Comparison of ENCODE assay signal across 15 cellular contexts in the genomic region with DNA sequence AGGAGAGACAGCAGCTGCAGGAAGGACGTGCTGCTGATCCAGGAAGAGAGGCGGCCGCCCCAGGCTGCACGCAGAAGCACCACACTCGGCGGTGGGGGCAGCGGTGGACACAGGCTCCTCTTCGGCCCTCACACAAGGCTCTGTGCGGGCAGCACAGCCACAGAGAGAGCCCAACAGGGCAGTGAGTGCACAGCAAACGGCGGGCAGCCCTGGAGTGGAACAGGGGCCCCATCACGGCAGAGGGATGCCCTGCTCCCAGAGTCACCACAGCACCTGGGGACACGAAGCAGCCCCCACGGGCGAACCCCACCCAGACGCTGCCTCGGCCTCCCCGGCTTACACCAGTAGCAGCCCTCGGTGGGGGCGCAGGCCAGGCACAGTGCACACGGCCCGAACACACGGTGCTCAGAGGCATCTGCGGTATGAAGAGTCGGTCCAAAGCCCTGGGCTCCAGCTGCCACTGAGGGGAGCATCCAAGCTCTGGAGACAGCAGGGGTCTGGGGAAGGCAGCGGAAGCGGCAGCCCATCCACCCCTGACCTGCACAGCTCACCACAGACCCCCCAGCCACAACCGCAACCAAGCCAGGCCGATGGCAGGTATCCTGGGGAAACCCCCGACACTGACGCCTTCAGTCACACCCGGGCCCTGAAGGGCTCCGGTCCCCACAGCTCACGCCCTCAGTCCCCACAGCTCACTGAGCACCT. TPM values are rescaled to one million over a fixed set of nuclear protein-coding genes. Genes with fewer than 3 reads are reported as not detected.
DNase-seq lines count a peak whose midpoint lies in the region; ATAC-seq, FAIRE-seq and TF ChIP-seq lines count a peak whose summit lies in the region.
"Had no signal": no experiment of that assay in that cellular context is flagged by ENCODE, and none has a peak within 500 bp of the region (broad histone marks: within the 10 kb centered on the region; RNA-seq: fewer than 3 reads in every experiment).

No MANE protein-coding gene starts in this region.

- H3K9me3 ChIP-seq in K562 (replicated peaks; ENCODE audit: control insufficient read depth, insufficient read depth, low read depth, low read length), result no peaks in the 10 kb centered on the region
- H3K9me3 ChIP-seq: BE2C, thoracic aorta had no signal

- no peaks in the 10 kb centered on the region for H3K9me3 Mint-ChIP-seq in activated CD4-positive, alpha-beta T cell treated with anti-CD3 and anti-CD28 coated beads, Interleukin-2, amount 10 ng/mL, durations not matched to agents 7 days and 5 days
- H3K9me3 Mint-ChIP-seq: activated T-helper 1 cell treated with anti-CD3 and anti-CD28 coated beads, Interleukin-12 subunit alpha, Interleukin-12 subunit beta, Interleukin-2, Interleukin-4 antibody, amounts not matched to agents 30 ng/mL and 10 ng/mL and 1 ng/mL, durations not matched to agents 14 hours and 24 hours and 36 hours had no signal

- no peak overlapping the region for H3K27ac Mint-ChIP-seq in activated CD4-positive, alpha-beta T cell treated with anti-CD3 and anti-CD28 coated beads, Interleukin-2, amount 10 ng/mL, durations not matched to agents 7 days and 5 days
- H3K27ac Mint-ChIP-seq: activated T-helper 1 cell treated with anti-CD3 and anti-CD28 coated beads, Interleukin-12 subunit alpha, Interleukin-12 subunit beta, Interleukin-2, Interleukin-4 antibody, amounts not matched to agents 30 ng/mL and 10 ng/mL and 1 ng/mL, durations not matched to agents 14 hours and 24 hours and 36 hours had no signal

- H3K9ac ChIP-seq in K562 (ENCODE audit: insufficient read depth in 1 of 2, low read depth in 2 of 2, low read length in 2 of 2), result peak overlapping the region in 1 of 2 experiments; percentile 45; a peak in 1 of 4 replicates

- peak; percentile 50 for ATAC-seq in GM19467 (IDR thresholded peaks at IDR 0.05; ENCODE audit: unreplicated experiment)
- ATAC-seq in HG03039 (IDR thresholded peaks at IDR 0.05; ENCODE audit: unreplicated experiment), result peak; percentile 47
- no peak for ATAC-seq in K562
- ATAC-seq: left colon had no signal

- no peak for FAIRE-seq in K562 (lab: Jason Lieb, UNC)

- H2AFZ ChIP-seq in K562 (ENCODE audit: low read depth, low read length), result no peak overlapping the region

- H3K4me1 Mint-ChIP-seq in activated CD4-positive, alpha-beta T cell treated with anti-CD3 and anti-CD28 coated beads, Interleukin-2, amount 10 ng/mL, durations not matched to agents 7 days and 5 days, result peaks cover 11% of the 10 kb centered on the region

- H3K4me3 ChIP-seq in GM12864 (ENCODE audit: low read depth, low read length), result no peak overlapping the region
- no peak overlapping the region for H3K4me3 ChIP-seq in K562
- H3K4me3 ChIP-seq: thoracic aorta had no signal

- H3K4me2 ChIP-seq in K562 (ENCODE audit: insufficient read depth, low read length), result no peak overlapping the region

- DNase-seq in GM12864 (ENCODE audit: low read depth), result peak; percentile 50
- DNase-seq in K562 (ENCODE audit: extremely low read depth in 1 of 4, low spot score in 3 of 4), result no peak
- no peak for DNase-seq in activated CD4-positive, alpha-beta T cell treated with anti-CD3 and anti-CD28 coated beads, Interleukin-2, amount 10 ng/mL, durations not matched to agents 7 days and 5 days
- no peak for DNase-seq in stimulated activated CD4-positive, alpha-beta T cell treated with anti-CD3 and anti-CD28 coated beads, Interleukin-15, amount 100 ng/mL, for 24 hours
- no peak for DNase-seq in NCI-H1694 treated with DMSO at 0.1 percent for 48 hours (lab: John Stamatoyannopoulos, UW)
- DNase-seq in KG1 (lab: John Stamatoyannopoulos, UW), result no peak
- DNase-seq: BE2C, caudate nucleus, left colon, MV-4-11, T1000 had no signal

- in situ Hi-C loops in K562 (cut with MboI), result no loop called here

- CTCF ChIA-PET in K562 (lab: Yijun Ruan, JAX; ENCODE audit: low intra/inter-chr PET ratio), result no interaction called here
- CTCF ChIA-PET in activated CD4-positive, alpha-beta T cell treated with anti-CD3 and anti-CD28 coated beads, Interleukin-2, amount 10 ng/mL, durations not matched to agents 7 days and 5 days (lab: Charles Lee), result interaction anchor here (0.9 kb wide), 1 partner anchor 14 kb away, joined by 3 read pairs; no protein-coding TSS in a partner anchor

- H3K79me2 ChIP-seq in K562 (ENCODE audit: control insufficient read depth, insufficient read depth, low read length), result no peaks in the 10 kb centered on the region

- WGBS in K562 (ENCODE audit: insufficient coverage, low coverage, missing lambda C conversion rate), result 94% methylated on average over 23 of the region's 34 CpGs

- TF ChIP-seq EP300 in K562 (IDR thresholded peaks at IDR 0.05; ENCODE audit: low read length), result no peak

- H3K9me1 ChIP-seq in K562 (ENCODE audit: control insufficient read depth, insufficient read depth, low read length), result peaks cover 2% of the 10 kb centered on the region

- peaks cover 0 to 20% of the 10 kb centered on the region in 2 experiments; a peak in 1 of 5 replicates for H3K4me1 ChIP-seq in K562 (replicated peaks in 1 of 2; ENCODE audit: control insufficient read depth in 2 of 2, insufficient read depth in 2 of 2, low read length in 2 of 2)
- H3K4me1 ChIP-seq: BE2C had no signal

- intact Hi-C loops in K562 (cut with micrococcal nuclease), result no loop called here

- H3K36me3 Mint-ChIP-seq in activated CD4-positive, alpha-beta T cell treated with anti-CD3 and anti-CD28 coated beads, Interleukin-2, amount 10 ng/mL, durations not matched to agents 7 days and 5 days (ENCODE audit: low read depth), result no peaks in the 10 kb centered on the region

- no peaks in the 10 kb centered on the region for H3K27me3 ChIP-seq in K562 (ENCODE audit: control insufficient read depth in 2 of 2, insufficient read depth in 2 of 2, low read length in 2 of 2)
- H3K27me3 ChIP-seq: BE2C had no signal

- H3K4me3 Mint-ChIP-seq in activated CD4-positive, alpha-beta T cell treated with anti-CD3 and anti-CD28 coated beads, Interleukin-2, amount 10 ng/mL, durations not matched to agents 7 days and 5 days, result no peak overlapping the region
- H3K4me3 Mint-ChIP-seq: activated T-helper 1 cell treated with anti-CD3 and anti-CD28 coated beads, Interleukin-12 subunit alpha, Interleukin-12 subunit beta, Interleukin-2, Interleukin-4 antibody, amounts not matched to agents 30 ng/mL and 10 ng/mL and 1 ng/mL, durations not matched to agents 14 hours and 24 hours and 36 hours had no signal

- POLR2A ChIA-PET in K562 (lab: Yijun Ruan, JAX), result interaction anchor here (1.8 kb wide), 1 partner anchor 10 kb away, joined by 9 read pairs; no protein-coding TSS in a partner anchor
- POLR2A ChIA-PET in activated CD4-positive, alpha-beta T cell treated with anti-CD3 and anti-CD28 coated beads, Interleukin-2, amount 10 ng/mL, durations not matched to agents 7 days and 5 days (lab: Charles Lee), result no interaction called here

- no peaks in the 10 kb centered on the region for H3K27me3 Mint-ChIP-seq in activated CD4-positive, alpha-beta T cell treated with anti-CD3 and anti-CD28 coated beads, Interleukin-2, amount 10 ng/mL, durations not matched to agents 7 days and 5 days

- TF ChIP-seq RAD21 in K562 (CRISPR knock-in tag; conservative IDR thresholded peaks at IDR 0.05 in 1 of 2, IDR thresholded peaks at IDR 0.05 in 1 of 2), result no peak

- no peak for TF ChIP-seq POLR2A in K562 (conservative IDR thresholded peaks at IDR 0.05)

- TF ChIP-seq CTCF in GM12864 (IDR thresholded peaks at IDR 0.05; ENCODE audit: low read depth, low read length, missing control alignments) (no peak), K562 (IDR thresholded peaks at IDR 0.05 in 2 of 3, conservative IDR thresholded peaks at IDR 0.05 in 1 of 3; ENCODE audit: insufficient read depth in 2 of 3, low read depth in 1 of 3, low read length in 3 of 3) (no peak)

- no peak overlapping the region for H3K27ac ChIP-seq in K562 (ENCODE audit: extremely low read depth, low read depth, low read length)
- H3K27ac ChIP-seq: thoracic aorta had no signal

- peaks cover 65% of the 10 kb centered on the region; the same call in 2 of the 3 replicates for H3K36me3 ChIP-seq in K562 (ENCODE audit: control insufficient read depth, insufficient read depth, low read length)
- H3K36me3 ChIP-seq: BE2C had no signal

- no TSS peak for BruUV-seq in K562 (replicated peaks; lab: Mats Ljungman, UMichigan)

- no peaks in the 10 kb centered on the region for H4K20me1 ChIP-seq in K562 (replicated peaks; ENCODE audit: control insufficient read depth, insufficient read depth, low read length)

RNA-seq across cellular contexts. Expression of a gene that starts 16.8 kb away (rescaled TPM):
- total RNA-seq in K562 (2011; cell fraction: chromatin; rRNA removed; ENCODE audit: low replicate concordance), result 6.3 and 17.2 TPM in 2 replicates
- 20.5 and 20.8 TPM in 2 replicates for total RNA-seq in K562 (2011; cell fraction: nucleolus; rRNA removed)
- 16.0 and 16.9 TPM in 2 replicates for total RNA-seq in K562 (2011; cell fraction: nucleoplasm; rRNA removed)
- total RNA-seq in K562 (2014; rRNA removed), result 73.3 and 79.6 TPM in 2 replicates
- total RNA-seq in K562 (2014; rRNA removed; fragmentation: Illumina TruSeq; extraction: Trizol), result 12.7 and 25.8 TPM in 2 replicates
- 45.8 and 48.5 TPM in 2 replicates for total RNA-seq in K562 (2015; rRNA removed; fragmentation: Illumina TruSeq; extraction: Trizol)
- total RNA-seq in K562 (2021), result 39.3 and 44.8 TPM in 2 replicates
- polyA plus RNA-seq in K562 (2011; rRNA removed), result 26.0 and 32.1 TPM in 2 replicates
- 42.4 and 49.5 TPM in 2 replicates for polyA plus RNA-seq in K562 (2011; cell fraction: cytosol; rRNA removed)
- 35.5 and 42.6 TPM in 2 replicates for polyA plus RNA-seq in K562 (2011; cell fraction: nucleus; rRNA removed)
- polyA plus RNA-seq in K562 (2012), result 74.2 and 74.5 TPM in 2 replicates
- 29.6 and 41.1 TPM in 2 replicates for polyA plus RNA-seq in K562 (2014; fragmentation: Illumina TruSeq; extraction: Trizol)
- polyA plus RNA-seq in K562 (2014; fragmentation: Nextera tagmentation; extraction: Ambion mirVana), result 10 to 100 TPM in 1 of 2 experiments, 1 to 10 TPM in 1; 5.3 to 16.2 TPM
- polyA plus RNA-seq in K562 (2014; rRNA removed), result 63.1 and 64.4 TPM in 2 replicates
- polyA minus RNA-seq in K562 (2011; rRNA and poly(A)+ RNA removed), result 10.8 and 13.0 TPM in 2 replicates
- polyA minus RNA-seq in K562 (2011; cell fraction: cytosol; rRNA and poly(A)+ RNA removed), result 15.0 and 18.8 TPM in 2 replicates
- polyA minus RNA-seq in K562 (2011; cell fraction: nucleus; rRNA and poly(A)+ RNA removed), result 6.9 and 7.9 TPM in 2 replicates
- total RNA-seq in activated CD4-positive, alpha-beta T cell treated with anti-CD3 and anti-CD28 coated beads, Interleukin-2, amount 10 ng/mL, durations not matched to agents 7 days and 5 days, result 100 to 1,000 TPM in 1 of 2 experiments, 10 to 100 TPM in 1; 77.4 to 104 TPM

RNA-seq across cellular contexts. Expression of a gene that starts 16.8 kb away (rescaled TPM):
- 24.0 and 38.8 TPM in 2 replicates for total RNA-seq in K562 (2011; cell fraction: chromatin; rRNA removed; ENCODE audit: low replicate concordance)
- total RNA-seq in K562 (2011; cell fraction: nucleolus; rRNA removed), result 23.0 and 36.2 TPM in 2 replicates
- 26.9 and 28.0 TPM in 2 replicates for total RNA-seq in K562 (2011; cell fraction: nucleoplasm; rRNA removed)
- 48.3 and 50.5 TPM in 2 replicates for total RNA-seq in K562 (2014; rRNA removed)
- 41.7 and 43.9 TPM in 2 replicates for total RNA-seq in K562 (2014; rRNA removed; fragmentation: Illumina TruSeq; extraction: Trizol)
- 45.9 and 50.7 TPM in 2 replicates for total RNA-seq in K562 (2015; rRNA removed; fragmentation: Illumina TruSeq; extraction: Trizol)
- total RNA-seq in K562 (2021), result 47.9 and 50.2 TPM in 2 replicates
- 29.3 and 32.4 TPM in 2 replicates for polyA plus RNA-seq in K562 (2011; rRNA removed)
- 19.7 and 23.9 TPM in 2 replicates for polyA plus RNA-seq in K562 (2011; cell fraction: cytosol; rRNA removed)
- polyA plus RNA-seq in K562 (2011; cell fraction: nucleus; rRNA removed), result 10.7 and 12.6 TPM in 2 replicates
- polyA plus RNA-seq in K562 (2012), result 34.0 and 47.0 TPM in 2 replicates
- 54.5 and 62.0 TPM in 2 replicates for polyA plus RNA-seq in K562 (2014; fragmentation: Illumina TruSeq; extraction: Trizol)
- polyA plus RNA-seq in K562 (2014; fragmentation: Nextera tagmentation; extraction: Ambion mirVana), result 100 to 1,000 TPM in 1 of 2 experiments, 10 to 100 TPM in 1; 70.4 to 116 TPM
- 44.1 and 50.2 TPM in 2 replicates for polyA plus RNA-seq in K562 (2014; rRNA removed)
- polyA minus RNA-seq in K562 (2011; rRNA and poly(A)+ RNA removed), result 20.5 and 21.4 TPM in 2 replicates
- 13.3 and 21.0 TPM in 2 replicates for polyA minus RNA-seq in K562 (2011; cell fraction: cytosol; rRNA and poly(A)+ RNA removed)
- polyA minus RNA-seq in K562 (2011; cell fraction: nucleus; rRNA and poly(A)+ RNA removed), result 9.2 and 13.9 TPM in 2 replicates
- total RNA-seq in activated CD4-positive, alpha-beta T cell treated with anti-CD3 and anti-CD28 coated beads, Interleukin-2, amount 10 ng/mL, durations not matched to agents 7 days and 5 days, result 10 to 100 TPM; 28.6 to 28.8 TPM

RNA-seq across cellular contexts. Expression of a gene that starts 26.1 kb away (rescaled TPM):
- total RNA-seq in K562 (2011; cell fraction: chromatin; rRNA removed; ENCODE audit: low replicate concordance), result 159 and 265 TPM in 2 replicates
- total RNA-seq in K562 (2011; cell fraction: nucleolus; rRNA removed), result 94.7 and 113 TPM in 2 replicates
- total RNA-seq in K562 (2011; cell fraction: nucleoplasm; rRNA removed), result 88.9 and 95.8 TPM in 2 replicates
- total RNA-seq in K562 (2014; rRNA removed), result 89.7 and 103 TPM in 2 replicates
- total RNA-seq in K562 (2014; rRNA removed; fragmentation: Illumina TruSeq; extraction: Trizol), result 6.8 and 12.3 TPM in 2 replicates
- total RNA-seq in K562 (2015; rRNA removed; fragmentation: Illumina TruSeq; extraction: Trizol), result 32.6 TPM in 2 replicates
- total RNA-seq in K562 (2021), result 67.4 and 75.3 TPM in 2 replicates
- polyA plus RNA-seq in K562 (2011; rRNA removed), result 18.0 and 23.3 TPM in 2 replicates
- 31.4 and 103 TPM in 2 replicates for polyA plus RNA-seq in K562 (2011; cell fraction: cytosol; rRNA removed)
- polyA plus RNA-seq in K562 (2011; cell fraction: nucleus; rRNA removed), result 23.7 and 53.1 TPM in 2 replicates
- polyA plus RNA-seq in K562 (2012), result 50.7 and 89.9 TPM in 2 replicates
- polyA plus RNA-seq in K562 (2014; fragmentation: Illumina TruSeq; extraction: Trizol), result 11.4 and 16.7 TPM in 2 replicates
- polyA plus RNA-seq in K562 (2014; fragmentation: Nextera tagmentation; extraction: Ambion mirVana), result 1 to 10 TPM; 1.7 to 5.0 TPM
- polyA plus RNA-seq in K562 (2014; rRNA removed), result 53.5 and 65.3 TPM in 2 replicates
- polyA minus RNA-seq in K562 (2011; rRNA and poly(A)+ RNA removed), result 14.5 and 17.9 TPM in 2 replicates
- 34.4 and 62.5 TPM in 2 replicates for polyA minus RNA-seq in K562 (2011; cell fraction: cytosol; rRNA and poly(A)+ RNA removed)
- polyA minus RNA-seq in K562 (2011; cell fraction: nucleus; rRNA and poly(A)+ RNA removed), result 21.5 and 31.9 TPM in 2 replicates
- 100 to 1,000 TPM; 125 to 127 TPM for total RNA-seq in activated CD4-positive, alpha-beta T cell treated with anti-CD3 and anti-CD28 coated beads, Interleukin-2, amount 10 ng/mL, durations not matched to agents 7 days and 5 days

RNA-seq across cellular contexts. Expression of a gene that starts 55.4 kb away (rescaled TPM):
- 26.7 and 72.5 TPM in 2 replicates for total RNA-seq in K562 (2011; cell fraction: chromatin; rRNA removed; ENCODE audit: low replicate concordance)
- total RNA-seq in K562 (2011; cell fraction: nucleolus; rRNA removed), result 24.0 and 30.0 TPM in 2 replicates
- 21.8 and 23.5 TPM in 2 replicates for total RNA-seq in K562 (2011; cell fraction: nucleoplasm; rRNA removed)
- total RNA-seq in K562 (2014; rRNA removed) (5.5 and 9.1 TPM in 2 replicates), K562 (2014; rRNA removed; fragmentation: Illumina TruSeq; extraction: Trizol) (8.7 and 12.5 TPM in 2 replicates), K562 (2015; rRNA removed; fragmentation: Illumina TruSeq; extraction: Trizol) (15.9 and 16.9 TPM in 2 replicates), K562 (2021) (50.4 and 51.6 TPM in 2 replicates)
- polyA plus RNA-seq in K562 (2011; rRNA removed) (45.7 and 47.0 TPM in 2 replicates), K562 (2014; fragmentation: Illumina TruSeq; extraction: Trizol) (33.3 and 35.4 TPM in 2 replicates), K562 (2014; fragmentation: Nextera tagmentation; extraction: Ambion mirVana) (1 to 10 TPM; 2.7 to 7.7 TPM), K562 (2014; rRNA removed) (17.2 and 32.5 TPM in 2 replicates)
- 23.9 and 55.1 TPM in 2 replicates for polyA plus RNA-seq in K562 (2011; cell fraction: cytosol; rRNA removed)
- 30.5 and 42.3 TPM in 2 replicates for polyA plus RNA-seq in K562 (2011; cell fraction: nucleus; rRNA removed)
- 35.9 and 57.5 TPM in 2 replicates for polyA plus RNA-seq in K562 (2012)
- polyA minus RNA-seq in K562 (2011; rRNA and poly(A)+ RNA removed), result 25.4 and 40.0 TPM in 2 replicates
- polyA minus RNA-seq in K562 (2011; cell fraction: cytosol; rRNA and poly(A)+ RNA removed), result 16.8 and 32.4 TPM in 2 replicates
- 11.8 and 17.4 TPM in 2 replicates for polyA minus RNA-seq in K562 (2011; cell fraction: nucleus; rRNA and poly(A)+ RNA removed)
- 10 to 100 TPM; 27.2 to 28.0 TPM for total RNA-seq in activated CD4-positive, alpha-beta T cell treated with anti-CD3 and anti-CD28 coated beads, Interleukin-2, amount 10 ng/mL, durations not matched to agents 7 days and 5 days
